ENCODE assay signal across 18 cellular contexts in the genomic region with DNA sequence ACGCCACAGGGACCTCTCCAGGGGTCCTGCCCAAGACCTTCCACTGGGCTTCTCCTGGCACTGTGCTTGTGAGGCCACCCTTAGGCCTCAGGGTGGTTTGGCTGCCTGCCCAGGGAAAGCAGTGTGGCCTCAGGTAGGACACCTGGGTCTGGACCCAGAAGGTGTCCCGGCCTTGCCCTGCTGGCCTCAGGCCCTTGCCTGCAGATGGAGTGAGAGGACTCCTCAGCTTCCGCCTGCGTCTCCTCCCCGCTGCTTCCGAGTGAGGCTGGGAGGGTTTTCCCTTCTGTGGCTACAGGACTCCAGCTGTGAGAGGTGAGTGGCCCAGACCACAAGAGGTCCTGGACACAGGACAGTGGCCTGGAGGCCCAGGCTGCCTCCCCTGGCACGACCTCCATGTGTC.
A peak's percentile ranks its signal among the peaks of the same experiment; 100 is the strongest.
DNase-seq lines count a peak whose midpoint lies in the region; TF ChIP-seq lines count a peak whose summit lies in the region.
"Had no signal": no experiment of that assay in that cellular context is flagged by ENCODE, and none has a peak within 500 bp of the region (broad histone marks: within the 10 kb centered on the region; RNA-seq: fewer than 3 reads in every experiment).

No MANE protein-coding gene starts in this region.

- H3K4me1 ChIP-seq in BE2C: peaks cover 17% of the 10 kb centered on the region
- H3K4me1 ChIP-seq: HAP-1 had no signal

- CTCF ChIA-PET in Calu3 (lab: Charles Lee): interaction anchor here (0.6 to 1.1 kb wide), 2 partner anchors 58 to 61 kb away, joined by 3 to 4 read pairs; no protein-coding TSS in a partner anchor
- CTCF ChIA-PET in RWPE1 (lab: Yijun Ruan, JAX): interaction anchor here (0.6 kb wide), 1 partner anchor 41 kb away, joined by 5 read pairs; no protein-coding TSS in a partner anchor

- no peak overlapping the region for H3K4me3 ChIP-seq in BE2C (ENCODE audit: low read depth, low read length)
- H3K4me3 ChIP-seq: HAP-1, SJSA1 had no signal

- intact Hi-C loops in Calu3 (cut with micrococcal nuclease; ENCODE audit: unreplicated experiment): no loop called here

- TF ChIP-seq CTCF in Calu3 (IDR thresholded peaks at IDR 0.05; ENCODE audit: unreplicated experiment): no peak
- TF ChIP-seq CTCF in RWPE1 (conservative IDR thresholded peaks at IDR 0.05; ENCODE audit: low read depth): no peak
- no peak for TF ChIP-seq CTCF in BE2C (IDR thresholded peaks at IDR 0.05; ENCODE audit: low read depth, low read length)

- POLR2A ChIA-PET in RWPE1 (lab: Yijun Ruan, JAX; ENCODE audit: low non-redundant PET): no interaction called here

- H3K4me3 Mint-ChIP-seq in Calu3 (ENCODE audit: low read depth, unreplicated experiment): no peak overlapping the region
- H3K4me3 Mint-ChIP-seq: T-helper 17 cell had no signal

- no peaks in the 10 kb centered on the region for H3K27me3 Mint-ChIP-seq in Calu3 (ENCODE audit: unreplicated experiment)

- BruUV-seq in Calu3 (replicated peaks; lab: Mats Ljungman, UMichigan): no TSS peak

- peak overlapping the region; percentile 88 for H3K27ac ChIP-seq in RWPE1
- H3K27ac ChIP-seq: C4-2B, KMS-11, SJSA1 had no signal

- no peaks in the 10 kb centered on the region for H3K27me3 ChIP-seq in BE2C
- H3K27me3 ChIP-seq: SJSA1 had no signal

- H3K9me3 Mint-ChIP-seq in Calu3 (ENCODE audit: low read depth, unreplicated experiment): peaks cover 5% of the 10 kb centered on the region

- H3K9me3 ChIP-seq in BE2C: no peaks in the 10 kb centered on the region
- H3K9me3 ChIP-seq: HAP-1 had no signal

- no peaks in the 10 kb centered on the region for H3K36me3 ChIP-seq in BE2C
- H3K36me3 ChIP-seq: HAP-1, SJSA1 had no signal

- H3K36me3 Mint-ChIP-seq in Calu3 (ENCODE audit: insufficient read depth, unreplicated experiment): peaks cover 83% of the 10 kb centered on the region

- peaks cover 72% of the 10 kb centered on the region for H3K4me1 Mint-ChIP-seq in Calu3 (ENCODE audit: low read depth, unreplicated experiment)

- peak overlapping the region; percentile 75 for H3K27ac Mint-ChIP-seq in Calu3 (ENCODE audit: unreplicated experiment)
- H3K27ac Mint-ChIP-seq: T-helper 17 cell had no signal

- DNase-seq in A172 (ENCODE audit: low spot score) (peak; percentile 73), Calu3 (no peak), NCI-H2196 (lab: John Stamatoyannopoulos, UW; ENCODE audit: unreplicated experiment) (peak; percentile 22), RWPE1 (ENCODE audit: low spot score) (no peak), iPS-NIHi11 (ENCODE audit: low spot score) (no peak), D341Med (ENCODE audit: low spot score) (no peak), BE2C (no peak)
- DNase-seq in stimulated activated CD4-positive, alpha-beta T cell treated with anti-CD3 and anti-CD28 coated beads, Interleukin-2, amount 100 ng/mL, for 48 hours: no peak
- DNase-seq: DMS 273 treated with DMSO at 0.1 percent for 48 hours; DND-41; NCI-H1417 treated with DMSO at 0.1 percent for 48 hours; NK-92 treated with Interleukin-12 subunit alpha and Interleukin-12 subunit beta, amount 100 ng/mL, for 24 hours; OCI-M1; T-helper 17 cell had no signal

Comparison
In these comparisons a context has a peak if more than half of its experiments do, and no peak if none do; other contexts are left out.
1. DNase-seq: peak in A172 (single experiment) and NCI-H2196 (single experiment); none in Calu3 (single experiment), RWPE1 (single experiment), iPS-NIHi11 (single experiment), D341Med (single experiment), BE2C (single experiment) and stimulated activated CD4-positive, alpha-beta T cell treated with anti-CD3 and anti-CD28 coated beads, Interleukin-2, amount 100 ng/mL, for 48 hours (0 of 2).